In genomic region chr3:190863119-190863465, GRCh38 we compare ENCODE assay signal across 9 cellular contexts. TPM values are rescaled to one million over a fixed set of nuclear protein-coding genes. Genes with fewer than 3 reads are reported as not detected.
DNase-seq lines count a peak whose midpoint lies in the region; ATAC-seq, FAIRE-seq and TF ChIP-seq lines count a peak whose summit lies in the region.
"Had no signal": no experiment of that assay in that cellular context is flagged by ENCODE, and none has a peak within 500 bp of the region (broad histone marks: within the 10 kb centered on the region; RNA-seq: fewer than 3 reads in every experiment).

No MANE protein-coding gene starts in this region.

- DNase-seq in A549 (ENCODE audit: low read depth in 1 of 2, low spot score in 1 of 2) (no peak), cardiac fibroblast (ENCODE audit: low read depth in 2 of 2) (peak; percentile 5 to 26), RWPE1 (ENCODE audit: low spot score) (no peak), NCI-H187 treated with DMSO at 0.1 percent for 48 hours (lab: John Stamatoyannopoulos, UW) (no peak)
- DNase-seq in activated CD4-positive, CD25-positive, alpha-beta regulatory T cell treated with anti-CD3 and anti-CD28 coated beads, Interleukin-2, amount 50 U/mL, for 72 hours: no peak
- DNase-seq: KG1 had no signal

- H3K9me3 ChIP-seq in A549: no peaks in the 10 kb centered on the region
- H3K9me3 ChIP-seq in mononuclear cell (ENCODE audit: low read depth, low read length): no peaks in the 10 kb centered on the region

- H3K27me3 ChIP-seq in mononuclear cell (ENCODE audit: insufficient read depth, low read length): peaks cover 54% of the 10 kb centered on the region

- POLR2A ChIA-PET in A549 (lab: Yijun Ruan, JAX) (no interaction called here), RWPE1 (lab: Yijun Ruan, JAX; ENCODE audit: low non-redundant PET) (no interaction called here)

- WGBS in A549 (ENCODE audit: missing lambda C conversion rate): 11% methylated on average over 6 of the region's 6 CpGs

- peak overlapping the region; percentile 96 for H3K4me2 ChIP-seq in A549

- CTCF ChIA-PET in A549 (lab: Yijun Ruan, JAX) (interaction anchor here (0.6 kb wide), 1 partner anchor 153 kb away, joined by 3 read pairs; no protein-coding TSS in a partner anchor), RWPE1 (lab: Yijun Ruan, JAX) (no interaction called here)

- FAIRE-seq in A549 (lab: Jason Lieb, UNC): no peak

- ATAC-seq in A549 (no peak), HG02970 (IDR thresholded peaks at IDR 0.05; ENCODE audit: low FRiP score, unreplicated experiment) (peak; percentile 9), HG03025 (IDR thresholded peaks at IDR 0.05; ENCODE audit: low FRiP score, unreplicated experiment) (no peak)

- H3K4me1 ChIP-seq in A549 (peaks cover 13% of the 10 kb centered on the region; the same call in 2 of the 3 replicates), mononuclear cell (ENCODE audit: insufficient read depth, low read length) (peaks cover 7% of the 10 kb centered on the region)

- peak overlapping the region; percentile 44 to 81; a peak in 5 of 6 replicates for H3K27ac ChIP-seq in A549
- no peak overlapping the region for H3K27ac ChIP-seq in RWPE1

- no peak for TF ChIP-seq RAD21 in A549 (conservative IDR thresholded peaks at IDR 0.05 in 1 of 2, IDR thresholded peaks at IDR 0.05 in 1 of 2)

- TF ChIP-seq POLR2A in A549 (IDR thresholded peaks at IDR 0.05; ENCODE audit: low read length): no peak

- H3K4me3 ChIP-seq in A549 (peak overlapping the region; percentile 70), cardiac fibroblast (replicated peaks in 1 of 2; ENCODE audit: low read depth in 2 of 2, low read length in 2 of 2) (peak overlapping the region; percentile 49 to 66), mononuclear cell (ENCODE audit: low read length) (peak overlapping the region; percentile 9)

- no peak for TF ChIP-seq EP300 in A549 (IDR thresholded peaks at IDR 0.05)

- TF ChIP-seq CTCF in A549 (IDR thresholded peaks at IDR 0.05): no peak
- TF ChIP-seq CTCF in cardiac fibroblast (IDR thresholded peaks at IDR 0.05; ENCODE audit: low read depth, low read length): no peak
- no peak for TF ChIP-seq CTCF in RWPE1 (conservative IDR thresholded peaks at IDR 0.05; ENCODE audit: low read depth)

TF ChIP-seq in A549, 52 proteins besides CTCF, POLR2A, EP300 and RAD21:
- TF ChIP-seq TFCP2L1 (CRISPR knock-in tag; IDR thresholded peaks at IDR 0.05) (no peak), MAFK (IDR thresholded peaks at IDR 0.05; ENCODE audit: partially characterized antibody) (no peak), FOSL2 (IDR thresholded peaks at IDR 0.05) (no peak), FOSL2 (CRISPR knock-in tag; IDR thresholded peaks at IDR 0.05) (no peak), KDM5A (IDR thresholded peaks at IDR 0.05) (no peak), FOSB (CRISPR knock-in tag; IDR thresholded peaks at IDR 0.05) (no peak), BCL3 (IDR thresholded peaks at IDR 0.05) (no peak), ZFP36 (IDR thresholded peaks at IDR 0.05; ENCODE audit: borderline replicate concordance, partially characterized antibody) (no peak), JUN (IDR thresholded peaks at IDR 0.05) (no peak), CHD4 (IDR thresholded peaks at IDR 0.05; ENCODE audit: borderline replicate concordance) (no peak), PHF8 (IDR thresholded peaks at IDR 0.05; ENCODE audit: borderline replicate concordance, low read depth) (no peak), HOXB13 (CRISPR knock-in tag; IDR thresholded peaks at IDR 0.05; ENCODE audit: low read depth) (no peak), CEBPB (IDR thresholded peaks at IDR 0.05) (no peak), EHMT2 (IDR thresholded peaks at IDR 0.05; ENCODE audit: low read depth) (no peak), ELK1 (IDR thresholded peaks at IDR 0.05; ENCODE audit: low read depth, low read length) (no peak), CBX2 (IDR thresholded peaks at IDR 0.05; ENCODE audit: borderline replicate concordance, low read depth) (no peak)

RNA-seq across cellular contexts. Expression of gene GMNC, which starts 0.6 kb away (rescaled TPM):
- polyA plus RNA-seq in A549 (2011; rRNA removed) (not detected in 2 replicates), A549 (2017; fragmentation: RNase III; extraction: RNeasy Plus Mini Kit Qiagen cat#74134 plus additional on column Dnase treatment) (not detected in 3 replicates)
- polyA plus RNA-seq in A549 (2012; cell fraction: cytosol; rRNA removed): not detected in 2 replicates
- not detected in 2 replicates for polyA plus RNA-seq in A549 (2012; cell fraction: nucleus; rRNA removed)
- not detected in 2 replicates for polyA minus RNA-seq in A549 (2011; rRNA and poly(A)+ RNA removed)
- not detected for total RNA-seq in mononuclear cell

Comparison
In these comparisons a context has a peak if more than half of its experiments do, and no peak if none do; other contexts are left out.
1. DNase-seq: peak in cardiac fibroblast (2 of 2); none in A549 (0 of 2), RWPE1 (single experiment), NCI-H187 treated with DMSO at 0.1 percent for 48 hours (single experiment) and activated CD4-positive, CD25-positive, alpha-beta regulatory T cell treated with anti-CD3 and anti-CD28 coated beads, Interleukin-2, amount 50 U/mL, for 72 hours (single experiment).
2. H3K4me3 ChIP-seq: peak in every context shown above with its lines; median percentile 70 in A549; 58 in cardiac fibroblast; 9 in mononuclear cell.